25 cellular contexts compared by ENCODE assay signal in the genomic region with DNA sequence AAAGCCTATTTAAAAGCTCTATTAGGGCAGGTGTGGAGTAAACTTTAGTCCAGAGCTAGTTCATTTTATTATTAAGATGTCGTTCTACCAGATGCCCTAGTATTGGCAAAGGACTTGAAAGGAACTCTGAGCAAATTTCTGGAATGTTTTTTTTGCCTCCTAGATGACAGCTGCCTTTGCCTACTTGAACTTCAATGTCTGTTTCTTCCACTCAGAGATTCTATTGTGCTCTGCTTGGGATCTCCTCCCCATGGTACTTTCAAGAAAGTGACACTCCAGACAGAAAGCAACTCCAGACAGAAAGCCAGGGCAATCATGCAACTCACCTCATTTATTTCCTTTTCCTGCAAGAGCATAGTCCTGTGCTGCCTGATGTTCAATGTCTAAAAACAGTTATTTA. TPM values are rescaled to one million over a fixed set of nuclear protein-coding genes. Genes with fewer than 3 reads are reported as not detected.
DNase-seq lines count a peak whose midpoint lies in the region; ATAC-seq and TF ChIP-seq lines count a peak whose summit lies in the region.
"Had no signal": no experiment of that assay in that cellular context is flagged by ENCODE, and none has a peak within 500 bp of the region (broad histone marks: within the 10 kb centered on the region; RNA-seq: fewer than 3 reads in every experiment).

No MANE protein-coding gene starts in this region.

- no peaks in the 10 kb centered on the region for H3K4me1 Mint-ChIP-seq in immature natural killer cell
- H3K4me1 Mint-ChIP-seq: CD4-positive, alpha-beta memory T cell; central memory CD8-positive, alpha-beta T cell; memory B cell; naive thymus-derived CD8-positive, alpha-beta T cell; stimulated activated naive B cell treated with anti-CD40 and anti-IgM and Interleukin-4, amounts not matched to agents 10 μg/mL and 1 μg/mL and 100 μg/mL, for 72 hours had no signal

- H3K27me3 Mint-ChIP-seq in immature natural killer cell (ENCODE audit: low read depth in 3 of 3) = peaks cover 0 to 14% (median 1%) of the 10 kb centered on the region in 3 donors

- H3K27ac Mint-ChIP-seq in immature natural killer cell = no peak overlapping the region
- H3K27ac Mint-ChIP-seq: activated naive CD4-positive, alpha-beta T cell treated with anti-CD3 and anti-CD28 coated beads for 36 hours; CD4-positive, alpha-beta memory T cell; memory B cell; naive thymus-derived CD8-positive, alpha-beta T cell; stimulated activated naive B cell treated with anti-CD40 and anti-IgM and Interleukin-4, amounts not matched to agents 10 μg/mL and 1 μg/mL and 100 μg/mL, for 72 hours had no signal

- H3K4me3 ChIP-seq in AG04449 (ENCODE audit: low read depth, low read length) (no peak overlapping the region), choroid plexus epithelial cell (ENCODE audit: low read depth, low read length) (no peak overlapping the region), lower lobe of right lung (no peak overlapping the region)
- H3K4me3 ChIP-seq: hepatocyte, sigmoid colon, testis had no signal

- ATAC-seq in lower lobe of right lung (peak; percentile 36 to 55), foreskin keratinocyte (no peak)
- ATAC-seq: activated T-cell treated with anti-CD3 and anti-CD28 coated beads, Interleukin-2, amount 50 U/mL, for 4 hours; esophagus mucosa; naive thymus-derived CD8-positive, alpha-beta T cell; stimulated activated naive B cell treated with anti-CD40 and anti-IgM and Interleukin-4, amounts not matched to agents 10 μg/mL and 1 μg/mL and 100 μg/mL, for 72 hours had no signal

- H3K9me3 Mint-ChIP-seq in immature natural killer cell = no peaks in the 10 kb centered on the region
- H3K9me3 Mint-ChIP-seq: activated naive CD4-positive, alpha-beta T cell treated with anti-CD3 and anti-CD28 coated beads for 36 hours; activated T-cell treated with anti-CD3 and anti-CD28 coated beads, Interleukin-2, amount 50 U/mL, for 4 hours; CD4-positive, alpha-beta memory T cell; central memory CD8-positive, alpha-beta T cell; memory B cell; naive thymus-derived CD8-positive, alpha-beta T cell; stimulated activated naive B cell treated with anti-CD40 and anti-IgM and Interleukin-4, amounts not matched to agents 10 μg/mL and 1 μg/mL and 100 μg/mL, for 72 hours had no signal

- H3K27me3 ChIP-seq in lower lobe of right lung (ENCODE audit: low read depth) (no peaks in the 10 kb centered on the region), foreskin keratinocyte (no peaks in the 10 kb centered on the region)
- H3K27me3 ChIP-seq: hepatocyte, sigmoid colon, testis had no signal

- H3K4me3 Mint-ChIP-seq in immature natural killer cell = no peak overlapping the region
- H3K4me3 Mint-ChIP-seq: activated naive CD4-positive, alpha-beta T cell treated with anti-CD3 and anti-CD28 coated beads for 36 hours; activated T-cell treated with anti-CD3 and anti-CD28 coated beads, Interleukin-2, amount 50 U/mL, for 4 hours; CD4-positive, alpha-beta memory T cell; central memory CD8-positive, alpha-beta T cell; memory B cell; naive thymus-derived CD8-positive, alpha-beta T cell; stimulated activated naive B cell treated with anti-CD40 and anti-IgM and Interleukin-4, amounts not matched to agents 10 μg/mL and 1 μg/mL and 100 μg/mL, for 72 hours had no signal

- no peaks in the 10 kb centered on the region for H3K36me3 ChIP-seq in lower lobe of right lung
- H3K36me3 ChIP-seq: sigmoid colon had no signal

- H3K9me3 ChIP-seq in lower lobe of right lung = no peaks in the 10 kb centered on the region
- H3K9me3 ChIP-seq: sigmoid colon, testis had no signal

- no peaks in the 10 kb centered on the region for H3K4me1 ChIP-seq in lower lobe of right lung
- peaks cover 14% of the 10 kb centered on the region for H3K4me1 ChIP-seq in foreskin keratinocyte
- H3K4me1 ChIP-seq: testis had no signal

- H3K36me3 Mint-ChIP-seq in immature natural killer cell = no peaks in the 10 kb centered on the region
- H3K36me3 Mint-ChIP-seq: CD4-positive, alpha-beta memory T cell; memory B cell; naive thymus-derived CD8-positive, alpha-beta T cell; stimulated activated naive B cell treated with anti-CD40 and anti-IgM and Interleukin-4, amounts not matched to agents 10 μg/mL and 1 μg/mL and 100 μg/mL, for 72 hours had no signal

- H3K27ac ChIP-seq in lower lobe of right lung = no peak overlapping the region
- H3K27ac ChIP-seq in foreskin keratinocyte = no peak overlapping the region
- H3K27ac ChIP-seq: hepatocyte, sigmoid colon, testis had no signal

- POLR2A ChIA-PET in AG04449 (lab: Yijun Ruan, JAX) = interaction anchor here (1.1 kb wide), 1 partner anchor 17 kb away, joined by 3 read pairs; no protein-coding TSS in a partner anchor

- TF ChIP-seq CTCF in AG04449 (IDR thresholded peaks at IDR 0.05; ENCODE audit: insufficient read depth, low read length, missing control alignments) = no peak
- TF ChIP-seq CTCF in choroid plexus epithelial cell (conservative IDR thresholded peaks at IDR 0.05; ENCODE audit: low read depth, low read length) = no peak
- TF ChIP-seq CTCF in lower lobe of right lung (IDR thresholded peaks at IDR 0.05) = no peak
- no peak for TF ChIP-seq CTCF in foreskin keratinocyte (conservative IDR thresholded peaks at IDR 0.05)

- intact Hi-C loops in lower lobe of right lung (cut with DNase I) = no loop called here

- CTCF ChIA-PET in AG04449 (lab: Yijun Ruan, JAX) = interaction anchor here (0.8 to 3.2 kb wide), 3 partner anchors 20 to 107 kb away, joined by 3 to 13 read pairs (median 3); no protein-coding TSS in a partner anchor

- DNase-seq in AG04449 (ENCODE audit: low read depth, low spot score) (peak; percentile 57), GM03348 (ENCODE audit: low spot score) (peak; percentile 8), choroid plexus epithelial cell (ENCODE audit: low read depth) (peak; percentile 51), lower lobe of right lung (no peak), foreskin keratinocyte (no peak), NCI-H446 treated with DMSO at 0.1 percent for 48 hours (lab: John Stamatoyannopoulos, UW) (no peak), immature natural killer cell (no peak), NK-92 (lab: John Stamatoyannopoulos, UW; ENCODE audit: unreplicated experiment) (no peak)
- DNase-seq: activated CD4-positive, CD25-positive, alpha-beta regulatory T cell treated with anti-CD3 and anti-CD28 coated beads, Interleukin-2, amount 50 U/mL, for 72 hours; activated naive CD4-positive, alpha-beta T cell treated with anti-CD3 and anti-CD28 coated beads for 36 hours; activated T-cell treated with anti-CD3 and anti-CD28 coated beads, Interleukin-2, amount 50 U/mL, for 4 hours; CD4-positive, alpha-beta memory T cell; DND-41; kidney; naive thymus-derived CD8-positive, alpha-beta T cell; NCI-H2107; NCI-H69; sigmoid colon; stimulated activated naive B cell treated with anti-CD40 and anti-IgM and Interleukin-4, amounts not matched to agents 10 μg/mL and 1 μg/mL and 100 μg/mL, for 72 hours; testis had no signal

RNA-seq across cellular contexts. Expression of a gene that starts 39.9 kb away (rescaled TPM):
- total RNA-seq in lower lobe of right lung (35.1 TPM), foreskin keratinocyte (9.4 and 22.7 TPM in 2 replicates)
- polyA plus RNA-seq in foreskin keratinocyte (3.7 and 7.0 TPM in 2 replicates), immature natural killer cell (under 1 TPM in 2 of 3 donors, not detected in 1; 0.22 to 0.81 TPM)
- total RNA-seq: activated naive CD4-positive, alpha-beta T cell treated with anti-CD3 and anti-CD28 coated beads for 36 hours; activated T-cell treated with anti-CD3 and anti-CD28 coated beads, Interleukin-2, amount 50 U/mL, for 4 hours; CD4-positive, alpha-beta memory T cell; naive thymus-derived CD8-positive, alpha-beta T cell; OCI-LY7 had no signal
- polyA plus RNA-seq: CD4-positive, alpha-beta memory T cell had no signal

Comparison
In these comparisons a context has a peak if more than half of its experiments do, and no peak if none do; other contexts are left out.
1. DNase-seq: peak in AG04449 (single experiment), GM03348 (single experiment) and choroid plexus epithelial cell (single experiment); none in lower lobe of right lung (single experiment), foreskin keratinocyte (0 of 2), NCI-H446 treated with DMSO at 0.1 percent for 48 hours (single experiment), immature natural killer cell (0 of 3) and NK-92 (single experiment).